In genomic region chr4:53920883-53921282, GRCh38 we compare ENCODE assay signal across 29 cellular contexts.
"Had no signal": no experiment of that assay in that cellular context is flagged by ENCODE, and none has a peak within 500 bp of the region (broad histone marks: within the 10 kb centered on the region; RNA-seq: fewer than 3 reads in every experiment).

No MANE protein-coding gene starts in this region.

- H3K4me1 ChIP-seq: pancreas, psoas muscle, testis, tibial artery, transverse colon had no signal

- ATAC-seq: naive thymus-derived CD8-positive, alpha-beta T cell; natural killer cell treated with Interleukin-12 subunit alpha and Interleukin-12 subunit beta and Interleukin-15 and Interleukin-18, amount 100 ng/mL, for 72 hours; psoas muscle; sciatic nerve; stimulated activated memory B cell treated with anti-CD40 and anti-IgM and Interleukin-4, amounts not matched to agents 10 μg/mL and 1 μg/mL and 100 μg/mL, for 72 hours; stimulated activated naive CD8-positive, alpha-beta T cell treated with anti-CD3 and anti-CD28 coated beads, Interleukin-15, amount 100 ng/mL, for 72 hours had no signal

- H3K4me2 ChIP-seq: smooth muscle cell had no signal

- H3K4me3 ChIP-seq: pancreas, psoas muscle, skin epidermis, smooth muscle cell, spleen, suprapubic skin, testis, tibial artery, transverse colon, upper lobe of left lung, vagina had no signal

- FAIRE-seq: pancreas, urothelium cell line had no signal

- DNase-seq: naive thymus-derived CD8-positive, alpha-beta T cell; nephron progenitor cell; nucleus accumbens; pancreas; psoas muscle; right cardiac atrium; spleen; stimulated activated CD4-positive, alpha-beta T cell treated with anti-CD3 and anti-CD28 coated beads, Interleukin-12 subunit alpha, Interleukin-12 subunit beta, amount 100 ng/mL, for 4 hours; stimulated activated CD4-positive, alpha-beta T cell treated with anti-CD3 and anti-CD28 coated beads, Interleukin-1b, Interleukin-23, amount 100 ng/mL, for 48 hours; stimulated activated CD4-positive, alpha-beta T cell treated with anti-CD3 and anti-CD28 coated beads, Interleukin-4, amount 100 ng/mL, for 1 hour; stimulated activated CD4-positive, alpha-beta T cell treated with anti-CD3 and anti-CD28 coated beads, Interleukin-4, amount 100 ng/mL, for 4 hours; stimulated activated CD8-positive, alpha-beta memory T cell treated with anti-CD3 and anti-CD28 coated beads, Interleukin-4, amount 100 ng/mL, for 48 hours; stimulated activated naive CD4-positive, alpha-beta T cell; stimulated activated naive CD8-positive, alpha-beta T cell treated with anti-CD3 and anti-CD28 coated beads, Interleukin-15, amount 100 ng/mL, for 72 hours; stimulated activated naive CD8-positive, alpha-beta T cell treated with anti-CD3 and anti-CD28 coated beads, Interleukin-15, Interleukin-2, amounts not matched to agents 100 U/mL and 50 U/mL, for 24 hours; substantia nigra; testis; tibial artery; transverse colon had no signal

- H3K36me3 ChIP-seq: neutrophil, pancreas, spleen, suprapubic skin, tibial artery, transverse colon, upper lobe of left lung, vagina had no signal

- H3K27me3 ChIP-seq: neutrophil, pancreas, suprapubic skin, testis, tibial artery, upper lobe of left lung, vagina had no signal

- H3K27ac ChIP-seq: pancreas, psoas muscle, suprapubic skin, testis, tibial artery, transverse colon, vagina had no signal

- H3K9me3 ChIP-seq: neutrophil, pancreas, psoas muscle, spleen, suprapubic skin, testis, tibial artery, transverse colon, upper lobe of left lung, vagina had no signal
